Comparison of ENCODE assay signal across 17 cellular contexts in the genomic region with DNA sequence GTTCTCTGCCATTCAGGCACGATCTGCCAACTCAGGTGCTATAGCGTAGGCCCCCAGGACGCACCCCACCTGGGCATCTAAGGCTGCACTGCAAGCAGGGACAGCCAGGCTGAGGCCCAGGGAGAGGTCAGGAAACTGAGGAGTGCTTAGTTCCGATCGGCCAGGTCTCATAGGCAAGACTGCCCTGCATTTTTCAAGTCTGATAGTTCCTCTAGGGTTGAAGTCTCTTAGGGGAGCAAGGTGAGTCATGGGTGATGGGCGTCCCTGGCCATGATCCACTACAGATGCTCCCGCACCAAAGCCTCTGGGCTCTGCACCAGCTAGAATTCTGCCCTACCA.
"Had no signal": no experiment of that assay in that cellular context is flagged by ENCODE, and none has a peak within 500 bp of the region (broad histone marks: within the 10 kb centered on the region; RNA-seq: fewer than 3 reads in every experiment).

No MANE protein-coding gene starts in this region.

- H3K27ac ChIP-seq: coronary artery, dorsolateral prefrontal cortex, heart left ventricle, ovary had no signal

- H3K9me3 Mint-ChIP-seq: type B pancreatic cell had no signal

- H3K4me3 ChIP-seq: coronary artery, dorsolateral prefrontal cortex, heart left ventricle, ovary had no signal

- H3K27me3 Mint-ChIP-seq: naive thymus-derived CD4-positive, alpha-beta T cell; progenitor cell of endocrine pancreas; type B pancreatic cell had no signal

- DNase-seq: dorsolateral prefrontal cortex; effector CD8-positive, alpha-beta T cell; heart left ventricle; hippocampal formation; left ventricle myocardium superior; mesendoderm; naive thymus-derived CD4-positive, alpha-beta T cell; nucleus accumbens; stimulated activated CD4-positive, alpha-beta T cell treated with anti-CD3 and anti-CD28 coated beads, Interleukin-12 subunit alpha, Interleukin-12 subunit beta, amount 100 ng/mL, for 4 hours; stimulated activated naive CD4-positive, alpha-beta T cell had no signal

- H3K27me3 ChIP-seq: dorsolateral prefrontal cortex, heart left ventricle, ovary had no signal

- H3K27ac Mint-ChIP-seq: progenitor cell of endocrine pancreas, type B pancreatic cell had no signal

- H3K9me3 ChIP-seq: heart left ventricle, ovary had no signal

- H3K4me3 Mint-ChIP-seq: naive thymus-derived CD4-positive, alpha-beta T cell; type B pancreatic cell had no signal

- FAIRE-seq: frontal cortex, small intestine, urothelium cell line had no signal

- H3K36me3 ChIP-seq: ovary had no signal
